1 cellular context compared by ENCODE assay signal in the genomic region with DNA sequence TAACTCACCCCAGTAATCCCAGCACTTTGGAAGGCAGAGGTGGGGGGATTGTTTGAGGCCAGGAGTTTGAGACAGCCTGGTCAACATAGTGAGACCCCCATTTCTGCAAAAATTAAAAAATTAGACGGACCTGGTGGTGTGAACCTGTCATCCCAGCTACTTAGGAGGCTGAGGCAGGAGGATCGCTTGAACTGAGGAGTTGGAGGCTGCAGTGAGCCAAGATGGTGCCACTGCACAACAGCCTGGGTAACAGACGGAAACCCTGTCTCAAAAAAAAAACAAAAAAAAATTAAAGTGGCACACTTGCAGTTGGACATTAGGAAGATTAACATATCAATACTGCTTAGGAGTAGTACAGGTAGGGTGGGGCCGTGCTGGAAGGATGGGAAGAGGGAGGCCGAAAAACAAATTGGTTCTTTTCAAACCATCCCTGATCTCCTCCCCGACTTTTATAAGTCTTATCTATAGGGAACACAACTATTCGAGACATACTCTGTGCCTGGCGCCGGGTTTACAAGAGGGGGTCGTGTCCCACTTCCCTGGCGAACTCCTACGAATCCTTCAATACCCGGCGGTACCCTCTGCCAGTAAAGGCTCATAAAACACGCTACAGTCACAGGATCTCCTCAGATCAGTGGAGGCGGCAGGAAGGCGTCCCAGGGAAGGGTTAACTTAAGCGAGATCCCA.
TF ChIP-seq lines count a peak whose summit lies in the region.

No MANE protein-coding gene starts in this region.

TF ChIP-seq in GM12878, 131 proteins besides CTCF, POLR2A, EP300 and RAD21:
- no peak for TF ChIP-seq NFYA (IDR thresholded peaks at IDR 0.05; ENCODE audit: borderline replicate concordance, low read depth, low read length)
- TF ChIP-seq WRNIP1 (IDR thresholded peaks at IDR 0.05; ENCODE audit: borderline replicate concordance, low read depth, low read length): no peak
- no peak for TF ChIP-seq STAT3 (IDR thresholded peaks at IDR 0.05; ENCODE audit: low read depth, low read length)
- TF ChIP-seq SIX5 (IDR thresholded peaks at IDR 0.05; ENCODE audit: low read depth, low read length, severe bottlenecking): no peak
- TF ChIP-seq ETV6 (conservative IDR thresholded peaks at IDR 0.05 in 1 of 2, IDR thresholded peaks at IDR 0.05 in 1 of 2; ENCODE audit: borderline replicate concordance in 1 of 2, low read depth in 1 of 2): 0 out of 4 replicates have a peak, but pooled peaks of 1 of the 2 experiments have one; percentile 24
- TF ChIP-seq SKIL (IDR thresholded peaks at IDR 0.05; ENCODE audit: low read depth, poor library complexity, severe bottlenecking): no peak
